Comparison of ENCODE assay signal across 9 cellular contexts in genomic region chr2:55112229-55113016, GRCh38.
A peak's percentile ranks its signal among the peaks of the same experiment; 100 is the strongest.
DNase-seq lines count a peak whose midpoint lies in the region; ATAC-seq and TF ChIP-seq lines count a peak whose summit lies in the region.
"Had no signal": no experiment of that assay in that cellular context is flagged by ENCODE, and none has a peak within 500 bp of the region (broad histone marks: within the 10 kb centered on the region; RNA-seq: fewer than 3 reads in every experiment).

No MANE protein-coding gene starts in this region.

- RAD21 ChIA-PET in HCT116 (lab: Charles Lee; ENCODE audit: low non-redundant PET in 1 of 2, low total read pairs in 2 of 2, uncharacterized antibody in 2 of 2, unreplicated experiment in 2 of 2): interaction anchor here in 1 of 2 experiments (0.6 kb wide), 1 partner anchor 25 kb away, joined by 6 read pairs; no protein-coding TSS in a partner anchor

- H3K27me3 ChIP-seq in HCT116 (ENCODE audit: insufficient read depth, low read length): no peaks in the 10 kb centered on the region

- no peak for TF ChIP-seq POLR2A in HCT116 (IDR thresholded peaks at IDR 0.05; ENCODE audit: borderline replicate concordance, extremely low read depth, insufficient read depth, insufficient read length)

- H3K27ac ChIP-seq in HCT116 (ENCODE audit: low read depth, low read length): peak overlapping the region; percentile 59
- H3K27ac ChIP-seq: KMS-11 had no signal

- peak overlapping the region; percentile 59 for H3K9ac ChIP-seq in HCT116 (ENCODE audit: low read length)
- H3K9ac ChIP-seq: KMS-11 had no signal

- H2AFZ ChIP-seq in HCT116 (ENCODE audit: low read depth, low read length, poor library complexity, severe bottlenecking): peak overlapping the region; percentile 55

- intact Hi-C loops in HCT116 (cut with micrococcal nuclease): no loop called here

- no peaks in the 10 kb centered on the region for H3K36me3 ChIP-seq in HCT116 (ENCODE audit: control insufficient read depth in 1 of 2, insufficient read depth in 2 of 2, low read length in 2 of 2)

- TF ChIP-seq CTCF in HCT116 (IDR thresholded peaks at IDR 0.05 in 2 of 3, conservative IDR thresholded peaks at IDR 0.05 in 1 of 3; ENCODE audit: borderline replicate concordance in 1 of 3, insufficient read depth in 1 of 3, low read depth in 2 of 3, low read length in 2 of 3) (no peak), fibroblast of mammary gland (conservative IDR thresholded peaks at IDR 0.05; ENCODE audit: control insufficient read depth, insufficient read depth, low read depth, low read length) (peak; percentile 3), omental fat pad (IDR thresholded peaks at IDR 0.05) (no peak)

- H3K9me2 ChIP-seq in HCT116 (ENCODE audit: insufficient read depth): no peaks in the 10 kb centered on the region

- CTCF ChIA-PET in HCT116 (lab: Charles Lee): interaction anchor here (1.1 kb wide), 1 partner anchor 64 kb away, joined by 5 read pairs; no protein-coding TSS in a partner anchor

- peak overlapping the region; percentile 73 for H3K4me2 ChIP-seq in HCT116 (ENCODE audit: low read length)
- H3K4me2 ChIP-seq: KMS-11 had no signal

- H3K9me3 ChIP-seq in HCT116 (ENCODE audit: control insufficient read depth in 1 of 2, insufficient read depth in 1 of 2, low read depth in 1 of 2, low read length in 2 of 2): no peaks in the 10 kb centered on the region

- TF ChIP-seq RAD21 in HCT116 (IDR thresholded peaks at IDR 0.05; ENCODE audit: low read depth): no peak

- no peaks in the 10 kb centered on the region for H4K20me1 ChIP-seq in HCT116 (ENCODE audit: insufficient read depth)

- H3K79me2 ChIP-seq in HCT116 (ENCODE audit: insufficient read depth, low read length): no peaks in the 10 kb centered on the region

- ATAC-seq in HCT116 (peak; percentile 5), omental fat pad (ENCODE audit: low FRiP score) (peak; percentile 68), GM18858 (IDR thresholded peaks at IDR 0.05; ENCODE audit: unreplicated experiment) (no peak), GM21528 (IDR thresholded peaks at IDR 0.05; ENCODE audit: low FRiP score, unreplicated experiment) (no peak), HG02763 (IDR thresholded peaks at IDR 0.05; ENCODE audit: unreplicated experiment) (no peak), HG03196 (IDR thresholded peaks at IDR 0.05; ENCODE audit: unreplicated experiment) (no peak)

- POLR2A ChIA-PET in HCT116 (lab: Charles Lee): interaction anchor here (0.9 to 5.5 kb wide), 4 partner anchors 8 to 62 kb away, joined by 3 to 25 read pairs (median 4); partner anchors contain the start of gene RTN4

- H3K4me3 ChIP-seq in HCT116 (replicated peaks in 1 of 2; ENCODE audit: low read depth in 1 of 2, low read length in 2 of 2): peak overlapping the region in 1 of 2 experiments; percentile 38; a peak in 2 of 4 replicates
- H3K4me3 ChIP-seq in fibroblast of mammary gland (ENCODE audit: control insufficient read depth, low read depth, low read length): no peak overlapping the region

- no peak for DNase-seq in HCT116 (ENCODE audit: low read depth, low spot score)
- peak; percentile 37 for DNase-seq in RPMI8226
- peak; percentile 84 for DNase-seq in fibroblast of mammary gland (ENCODE audit: low read depth)
- DNase-seq in omental fat pad (ENCODE audit: low spot score): no peak

- peaks cover 43 to 76% of the 10 kb centered on the region in 2 experiments for H3K4me1 ChIP-seq in HCT116 (ENCODE audit: control insufficient read depth in 1 of 2, insufficient read depth in 2 of 2, low read length in 2 of 2)

- BruUV-seq in HCT116 (replicated peaks; lab: Mats Ljungman, UMichigan): no TSS peak

TF ChIP-seq in HCT116, 20 proteins besides CTCF, POLR2A, EP300 and RAD21:
- TF ChIP-seq ZFX (IDR thresholded peaks at IDR 0.05) (peak; percentile 37; the same call in 1 of the 2 replicates), ZBTB33 (IDR thresholded peaks at IDR 0.05; ENCODE audit: extremely low read depth, insufficient replicate concordance, low read length) (no peak)
TF ChIP-seq in HCT116: peak in this region for 1.

Comparison
In these comparisons a context has a peak if more than half of its experiments do, and no peak if none do; other contexts are left out.
1. ATAC-seq: peak in HCT116 (single experiment) and omental fat pad (single experiment); none in GM18858 (single experiment), GM21528 (single experiment), HG02763 (single experiment) and HG03196 (single experiment).
2. DNase-seq: peak in RPMI8226 (single experiment) and fibroblast of mammary gland (single experiment); none in HCT116 (single experiment) and omental fat pad (single experiment).